In the genomic region with DNA sequence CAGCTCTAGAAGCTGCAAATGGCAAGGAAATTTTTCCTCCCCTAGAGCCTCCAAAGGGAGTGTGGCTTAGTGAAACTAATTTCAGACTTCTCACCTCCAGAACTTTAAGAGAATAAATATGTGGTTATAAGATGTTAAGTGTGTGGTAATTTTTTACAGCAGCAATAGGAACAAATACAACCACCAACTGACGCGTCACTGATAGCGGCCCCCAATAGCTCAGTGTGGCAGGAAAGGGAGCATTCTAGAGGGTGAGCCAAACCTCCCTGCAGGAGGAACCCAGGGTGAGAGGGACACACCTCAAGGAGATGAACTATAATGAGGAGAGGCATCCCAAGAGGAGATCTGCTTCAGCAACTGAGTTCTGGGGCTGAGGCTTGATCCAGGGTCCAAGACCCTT, we compare ENCODE assay signal across 2 cellular contexts.
TF ChIP-seq lines count a peak whose summit lies in the region.

No MANE protein-coding gene starts in this region.

TF ChIP-seq in HepG2, 621 proteins besides CTCF, POLR2A, EP300 and RAD21:
- TF ChIP-seq ASH2L (IDR thresholded peaks at IDR 0.05; ENCODE audit: insufficient read length, low read depth, low read length) (no peak), ZNF773 (CRISPR knock-in tag; IDR thresholded peaks at IDR 0.05; ENCODE audit: borderline replicate concordance) (no peak), ZNF780A (CRISPR knock-in tag; IDR thresholded peaks at IDR 0.05) (no peak), KDM4B (CRISPR knock-in tag; IDR thresholded peaks at IDR 0.05) (no peak), SMAD1 (CRISPR knock-in tag; IDR thresholded peaks at IDR 0.05; ENCODE audit: borderline replicate concordance, low read depth) (no peak), SRSF9 (IDR thresholded peaks at IDR 0.05; ENCODE audit: borderline replicate concordance, insufficient read depth, low read depth, low read length, poor library complexity, severe bottlenecking) (no peak), KLF15 (CRISPR knock-in tag; IDR thresholded peaks at IDR 0.05; ENCODE audit: borderline replicate concordance) (no peak), CHD4 (IDR thresholded peaks at IDR 0.05; ENCODE audit: borderline replicate concordance, low read length) (no peak), ZNF431 (CRISPR knock-in tag; IDR thresholded peaks at IDR 0.05; ENCODE audit: borderline replicate concordance, low read depth) (no peak), PLRG1 (conservative IDR thresholded peaks at IDR 0.05) (no peak)
- TF ChIP-seq, protein P1, sequence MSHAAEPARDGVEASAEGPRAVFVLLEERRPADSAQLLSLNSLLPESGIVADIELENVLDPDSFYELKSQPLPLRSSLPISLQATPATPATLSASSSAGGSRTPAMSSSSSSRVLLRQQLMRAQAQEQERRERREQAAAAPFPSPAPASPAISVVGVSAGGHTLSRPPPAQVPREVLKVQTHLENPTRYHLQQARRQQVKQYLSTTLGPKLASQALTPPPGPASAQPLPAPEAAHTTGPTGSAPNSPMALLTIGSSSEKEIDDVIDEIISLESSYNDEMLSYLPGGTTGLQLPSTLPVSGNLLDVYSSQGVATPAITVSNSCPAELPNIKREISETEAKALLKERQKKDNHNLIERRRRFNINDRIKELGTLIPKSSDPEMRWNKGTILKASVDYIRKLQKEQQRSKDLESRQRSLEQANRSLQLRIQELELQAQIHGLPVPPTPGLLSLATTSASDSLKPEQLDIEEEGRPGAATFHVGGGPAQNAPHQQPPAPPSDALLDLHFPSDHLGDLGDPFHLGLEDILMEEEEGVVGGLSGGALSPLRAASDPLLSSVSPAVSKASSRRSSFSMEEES (CRISPR knock-in tag; IDR thresholded peaks at IDR 0.05): no peak
- TF ChIP-seq, protein P2, sequence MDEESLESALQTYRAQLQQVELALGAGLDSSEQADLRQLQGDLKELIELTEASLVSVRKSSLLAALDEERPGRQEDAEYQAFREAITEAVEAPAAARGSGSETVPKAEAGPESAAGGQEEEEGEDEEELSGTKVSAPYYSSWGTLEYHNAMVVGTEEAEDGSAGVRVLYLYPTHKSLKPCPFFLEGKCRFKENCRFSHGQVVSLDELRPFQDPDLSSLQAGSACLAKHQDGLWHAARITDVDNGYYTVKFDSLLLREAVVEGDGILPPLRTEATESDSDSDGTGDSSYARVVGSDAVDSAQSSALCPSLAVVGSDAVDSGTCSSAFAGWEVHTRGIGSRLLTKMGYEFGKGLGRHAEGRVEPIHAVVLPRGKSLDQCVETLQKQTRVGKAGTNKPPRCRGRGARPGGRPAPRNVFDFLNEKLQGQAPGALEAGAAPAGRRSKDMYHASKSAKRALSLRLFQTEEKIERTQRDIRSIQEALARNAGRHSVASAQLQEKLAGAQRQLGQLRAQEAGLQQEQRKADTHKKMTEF (CRISPR knock-in tag; IDR thresholded peaks at IDR 0.05): no peak
- TF ChIP-seq, protein P3, sequence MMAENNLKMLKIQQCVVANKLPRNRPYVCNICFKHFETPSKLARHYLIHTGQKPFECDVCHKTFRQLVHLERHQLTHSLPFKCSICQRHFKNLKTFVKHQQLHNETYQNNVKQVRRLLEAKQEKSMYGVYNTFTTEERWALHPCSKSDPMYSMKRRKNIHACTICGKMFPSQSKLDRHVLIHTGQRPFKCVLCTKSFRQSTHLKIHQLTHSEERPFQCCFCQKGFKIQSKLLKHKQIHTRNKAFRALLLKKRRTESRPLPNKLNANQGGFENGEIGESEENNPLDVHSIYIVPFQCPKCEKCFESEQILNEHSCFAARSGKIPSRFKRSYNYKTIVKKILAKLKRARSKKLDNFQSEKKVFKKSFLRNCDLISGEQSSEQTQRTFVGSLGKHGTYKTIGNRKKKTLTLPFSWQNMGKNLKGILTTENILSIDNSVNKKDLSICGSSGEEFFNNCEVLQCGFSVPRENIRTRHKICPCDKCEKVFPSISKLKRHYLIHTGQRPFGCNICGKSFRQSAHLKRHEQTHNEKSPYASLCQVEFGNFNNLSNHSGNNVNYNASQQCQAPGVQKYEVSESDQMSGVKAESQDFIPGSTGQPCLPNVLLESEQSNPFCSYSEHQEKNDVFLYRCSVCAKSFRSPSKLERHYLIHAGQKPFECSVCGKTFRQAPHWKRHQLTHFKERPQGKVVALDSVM (CRISPR knock-in tag; IDR thresholded peaks at IDR 0.05): no peak

TF ChIP-seq in WTC11, 78 proteins besides CTCF, POLR2A, EP300 and RAD21:
- no peak for TF ChIP-seq NR1H2 (CRISPR knock-in tag; IDR thresholded peaks at IDR 0.05)
- no peak for TF ChIP-seq ZNF317 (CRISPR knock-in tag; IDR thresholded peaks at IDR 0.05; ENCODE audit: borderline replicate concordance, low read depth)
- TF ChIP-seq ZBTB21 (CRISPR knock-in tag; IDR thresholded peaks at IDR 0.05; ENCODE audit: borderline replicate concordance): no peak
- TF ChIP-seq, protein P4, sequence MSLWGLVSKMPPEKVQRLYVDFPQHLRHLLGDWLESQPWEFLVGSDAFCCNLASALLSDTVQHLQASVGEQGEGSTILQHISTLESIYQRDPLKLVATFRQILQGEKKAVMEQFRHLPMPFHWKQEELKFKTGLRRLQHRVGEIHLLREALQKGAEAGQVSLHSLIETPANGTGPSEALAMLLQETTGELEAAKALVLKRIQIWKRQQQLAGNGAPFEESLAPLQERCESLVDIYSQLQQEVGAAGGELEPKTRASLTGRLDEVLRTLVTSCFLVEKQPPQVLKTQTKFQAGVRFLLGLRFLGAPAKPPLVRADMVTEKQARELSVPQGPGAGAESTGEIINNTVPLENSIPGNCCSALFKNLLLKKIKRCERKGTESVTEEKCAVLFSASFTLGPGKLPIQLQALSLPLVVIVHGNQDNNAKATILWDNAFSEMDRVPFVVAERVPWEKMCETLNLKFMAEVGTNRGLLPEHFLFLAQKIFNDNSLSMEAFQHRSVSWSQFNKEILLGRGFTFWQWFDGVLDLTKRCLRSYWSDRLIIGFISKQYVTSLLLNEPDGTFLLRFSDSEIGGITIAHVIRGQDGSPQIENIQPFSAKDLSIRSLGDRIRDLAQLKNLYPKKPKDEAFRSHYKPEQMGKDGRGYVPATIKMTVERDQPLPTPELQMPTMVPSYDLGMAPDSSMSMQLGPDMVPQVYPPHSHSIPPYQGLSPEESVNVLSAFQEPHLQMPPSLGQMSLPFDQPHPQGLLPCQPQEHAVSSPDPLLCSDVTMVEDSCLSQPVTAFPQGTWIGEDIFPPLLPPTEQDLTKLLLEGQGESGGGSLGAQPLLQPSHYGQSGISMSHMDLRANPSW (CRISPR knock-in tag; conservative IDR thresholded peaks at IDR 0.05; ENCODE audit: low read depth): no peak
- no peak for TF ChIP-seq TEAD1 (CRISPR knock-in tag; IDR thresholded peaks at IDR 0.05)
- TF ChIP-seq, protein P5, sequence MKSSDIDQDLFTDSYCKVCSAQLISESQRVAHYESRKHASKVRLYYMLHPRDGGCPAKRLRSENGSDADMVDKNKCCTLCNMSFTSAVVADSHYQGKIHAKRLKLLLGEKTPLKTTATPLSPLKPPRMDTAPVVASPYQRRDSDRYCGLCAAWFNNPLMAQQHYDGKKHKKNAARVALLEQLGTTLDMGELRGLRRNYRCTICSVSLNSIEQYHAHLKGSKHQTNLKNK (CRISPR knock-in tag; IDR thresholded peaks at IDR 0.05): no peak
- TF ChIP-seq, protein P6, sequence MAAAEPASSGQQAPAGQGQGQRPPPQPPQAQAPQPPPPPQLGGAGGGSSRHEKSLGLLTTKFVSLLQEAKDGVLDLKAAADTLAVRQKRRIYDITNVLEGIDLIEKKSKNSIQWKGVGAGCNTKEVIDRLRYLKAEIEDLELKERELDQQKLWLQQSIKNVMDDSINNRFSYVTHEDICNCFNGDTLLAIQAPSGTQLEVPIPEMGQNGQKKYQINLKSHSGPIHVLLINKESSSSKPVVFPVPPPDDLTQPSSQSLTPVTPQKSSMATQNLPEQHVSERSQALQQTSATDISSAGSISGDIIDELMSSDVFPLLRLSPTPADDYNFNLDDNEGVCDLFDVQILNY (CRISPR knock-in tag; IDR thresholded peaks at IDR 0.05): no peak
- no peak for TF ChIP-seq GABPB1 (CRISPR knock-in tag; IDR thresholded peaks at IDR 0.05)
